Comparison of ENCODE assay signal across 12 cellular contexts in the genomic region with DNA sequence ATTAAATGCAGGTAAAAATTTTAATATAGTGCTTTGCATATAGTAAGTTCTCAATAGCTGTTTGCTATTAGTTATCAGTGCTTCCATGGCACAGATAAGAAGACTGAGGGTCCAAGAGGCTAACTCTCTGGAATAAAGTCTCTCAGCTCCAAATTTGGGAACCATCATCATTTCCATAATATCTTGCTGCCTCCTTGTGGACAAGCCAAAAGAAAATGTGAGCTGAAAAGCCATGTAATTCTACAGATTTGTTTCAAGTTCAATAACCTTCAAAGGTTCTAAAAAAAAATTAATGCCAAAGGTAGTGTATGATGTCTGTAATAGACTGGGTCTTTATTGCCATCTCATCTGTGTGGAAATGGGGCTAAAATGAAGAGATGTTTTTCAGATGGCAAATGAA.
DNase-seq lines count a peak whose midpoint lies in the region; ATAC-seq and TF ChIP-seq lines count a peak whose summit lies in the region.
"Had no signal": no experiment of that assay in that cellular context is flagged by ENCODE, and none has a peak within 500 bp of the region (broad histone marks: within the 10 kb centered on the region; RNA-seq: fewer than 3 reads in every experiment).

No MANE protein-coding gene starts in this region.

- ATAC-seq in GM19397 (IDR thresholded peaks at IDR 0.05; ENCODE audit: unreplicated experiment) = no peak
- ATAC-seq: activated CD8-positive, alpha-beta T cell treated with anti-CD3 and anti-CD28 coated beads for 36 hours had no signal

- no peak overlapping the region for H3K4me3 ChIP-seq in GM06990 (replicated peaks; ENCODE audit: low read depth, low read length)

- H3K27me3 Mint-ChIP-seq in osteocyte (ENCODE audit: unreplicated experiment) = no peaks in the 10 kb centered on the region
- H3K27me3 Mint-ChIP-seq: activated CD8-positive, alpha-beta T cell treated with anti-CD3 and anti-CD28 coated beads for 36 hours; activated naive CD8-positive, alpha-beta T cell had no signal

- peak; percentile 10 for TF ChIP-seq CTCF in GM06990 (IDR thresholded peaks at IDR 0.05; ENCODE audit: insufficient read depth, low read length, poor library complexity, severe bottlenecking)
- peak; percentile 57 for TF ChIP-seq CTCF in osteocyte (IDR thresholded peaks at IDR 0.05)

- no peaks in the 10 kb centered on the region for H3K36me3 ChIP-seq in GM06990 (ENCODE audit: control insufficient read depth, insufficient read depth, low read length)
- H3K36me3 ChIP-seq: neutrophil had no signal

- H3K36me3 Mint-ChIP-seq in osteocyte (ENCODE audit: unreplicated experiment) = no peaks in the 10 kb centered on the region
- H3K36me3 Mint-ChIP-seq: activated naive CD8-positive, alpha-beta T cell had no signal

- DNase-seq in GM06990 (ENCODE audit: extremely low read depth, insufficient read length) (no peak), NCI-H69 (lab: John Stamatoyannopoulos, UW) (peak; percentile 53), dermis blood vessel endothelial cell (peak; percentile 3), osteocyte (ENCODE audit: extremely low spot score, unreplicated experiment) (no peak)
- DNase-seq in activated CD4-positive, alpha-beta T cell treated with anti-CD3 and anti-CD28 coated beads for 48 hours = no peak
- DNase-seq in stimulated activated CD4-positive, alpha-beta T cell treated with anti-CD3 and anti-CD28 coated beads, Interleukin-2, amount 100 ng/mL, for 48 hours = no peak
- DNase-seq: activated CD8-positive, alpha-beta T cell treated with anti-CD3 and anti-CD28 coated beads for 36 hours; substantia nigra; SW 1271 had no signal

- H3K9me3 Mint-ChIP-seq in osteocyte (ENCODE audit: unreplicated experiment) = no peaks in the 10 kb centered on the region
- H3K9me3 Mint-ChIP-seq: activated CD8-positive, alpha-beta T cell treated with anti-CD3 and anti-CD28 coated beads for 36 hours had no signal

- no peaks in the 10 kb centered on the region for H3K27me3 ChIP-seq in GM06990 (replicated peaks; ENCODE audit: control insufficient read depth, insufficient read depth, low read length)
- H3K27me3 ChIP-seq: neutrophil had no signal

- H3K4me3 Mint-ChIP-seq in osteocyte (ENCODE audit: unreplicated experiment) = no peak overlapping the region
- H3K4me3 Mint-ChIP-seq: activated CD8-positive, alpha-beta T cell treated with anti-CD3 and anti-CD28 coated beads for 36 hours; activated naive CD8-positive, alpha-beta T cell had no signal

- no peaks in the 10 kb centered on the region for H3K4me1 Mint-ChIP-seq in osteocyte (ENCODE audit: unreplicated experiment)

- H3K27ac Mint-ChIP-seq in osteocyte (ENCODE audit: unreplicated experiment) = no peak overlapping the region
- H3K27ac Mint-ChIP-seq: activated CD8-positive, alpha-beta T cell treated with anti-CD3 and anti-CD28 coated beads for 36 hours; activated naive CD8-positive, alpha-beta T cell had no signal

Comparison
In these comparisons a context has a peak if more than half of its experiments do, and no peak if none do; other contexts are left out.
1. DNase-seq: peak in NCI-H69 (single experiment) and dermis blood vessel endothelial cell (single experiment); none in GM06990 (single experiment), osteocyte (single experiment), activated CD4-positive, alpha-beta T cell treated with anti-CD3 and anti-CD28 coated beads for 48 hours (single experiment) and stimulated activated CD4-positive, alpha-beta T cell treated with anti-CD3 and anti-CD28 coated beads, Interleukin-2, amount 100 ng/mL, for 48 hours (0 of 2).